1 cellular context compared by ENCODE assay signal in the genomic region with DNA sequence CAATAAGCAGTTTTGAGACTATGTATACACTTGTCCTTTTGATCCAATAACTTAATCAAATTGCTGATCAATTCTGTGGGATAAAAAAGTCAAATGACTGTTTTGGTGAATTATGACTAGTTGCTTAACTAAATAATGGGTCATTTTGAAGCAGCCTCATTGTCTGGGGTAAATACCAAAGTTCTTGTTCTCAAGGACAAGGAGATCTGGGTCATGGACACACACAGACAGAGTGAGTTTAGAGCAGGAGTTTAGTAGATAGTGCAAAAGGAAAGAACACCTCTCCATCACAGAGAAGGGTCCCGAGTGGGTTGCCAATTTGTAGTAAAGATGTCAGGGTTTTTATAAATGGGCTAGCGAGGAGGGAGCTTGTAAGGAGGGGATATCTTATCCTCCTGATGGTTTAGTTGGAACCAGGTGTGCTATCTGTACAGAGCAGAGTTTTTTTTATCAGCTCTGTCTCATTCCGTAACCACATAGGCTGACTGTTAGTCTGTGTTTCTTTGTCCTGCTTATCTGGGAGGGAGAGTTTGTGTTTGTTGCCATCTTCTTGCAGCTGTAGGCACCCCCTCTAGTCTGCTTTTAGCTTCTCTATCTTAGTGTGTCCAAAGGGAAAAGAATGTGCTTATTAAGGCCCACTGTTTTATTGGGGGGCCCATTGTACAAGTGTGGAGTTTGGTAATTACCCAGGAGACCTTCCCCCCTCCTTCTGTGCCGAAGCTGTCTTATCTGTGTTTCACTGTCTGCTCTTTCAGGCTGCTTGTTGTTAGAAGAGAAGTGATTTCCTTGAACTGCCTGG.
A peak's percentile ranks its signal among the peaks of the same experiment; 100 is the strongest.
TF ChIP-seq lines count a peak whose summit lies in the region.

No MANE protein-coding gene starts in this region.

TF ChIP-seq in K562, 482 proteins besides CTCF, POLR2A, EP300 and RAD21 (continued from another document and continues in another):
- TF ChIP-seq, protein P1, sequence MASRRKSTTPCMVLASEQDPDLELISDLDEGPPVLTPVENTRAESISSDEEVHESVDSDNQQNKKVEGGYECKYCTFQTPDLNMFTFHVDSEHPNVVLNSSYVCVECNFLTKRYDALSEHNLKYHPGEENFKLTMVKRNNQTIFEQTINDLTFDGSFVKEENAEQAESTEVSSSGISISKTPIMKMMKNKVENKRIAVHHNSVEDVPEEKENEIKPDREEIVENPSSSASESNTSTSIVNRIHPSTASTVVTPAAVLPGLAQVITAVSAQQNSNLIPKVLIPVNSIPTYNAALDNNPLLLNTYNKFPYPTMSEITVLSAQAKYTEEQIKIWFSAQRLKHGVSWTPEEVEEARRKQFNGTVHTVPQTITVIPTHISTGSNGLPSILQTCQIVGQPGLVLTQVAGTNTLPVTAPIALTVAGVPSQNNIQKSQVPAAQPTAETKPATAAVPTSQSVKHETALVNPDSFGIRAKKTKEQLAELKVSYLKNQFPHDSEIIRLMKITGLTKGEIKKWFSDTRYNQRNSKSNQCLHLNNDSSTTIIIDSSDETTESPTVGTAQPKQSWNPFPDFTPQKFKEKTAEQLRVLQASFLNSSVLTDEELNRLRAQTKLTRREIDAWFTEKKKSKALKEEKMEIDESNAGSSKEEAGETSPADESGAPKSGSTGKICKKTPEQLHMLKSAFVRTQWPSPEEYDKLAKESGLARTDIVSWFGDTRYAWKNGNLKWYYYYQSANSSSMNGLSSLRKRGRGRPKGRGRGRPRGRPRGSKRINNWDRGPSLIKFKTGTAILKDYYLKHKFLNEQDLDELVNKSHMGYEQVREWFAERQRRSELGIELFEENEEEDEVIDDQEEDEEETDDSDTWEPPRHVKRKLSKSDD (conservative IDR thresholded peaks at IDR 0.05; ENCODE audit: low read length) = no peak
- TF ChIP-seq CXXC5 (CRISPR knock-in tag; IDR thresholded peaks at IDR 0.05) (peak; percentile 84), LCOR (CRISPR knock-in tag; IDR thresholded peaks at IDR 0.05) (0 out of 2 replicates have a peak, but pooled peaks have one; percentile 13), L3MBTL2 (IDR thresholded peaks at IDR 0.05) (no peak), HDGF (IDR thresholded peaks at IDR 0.05) (no peak), BRF1 (IDR thresholded peaks at IDR 0.05; ENCODE audit: borderline replicate concordance, extremely low read depth, insufficient read length) (no peak), NFIX (CRISPR knock-in tag; IDR thresholded peaks at IDR 0.05; ENCODE audit: low read depth) (no peak), GTF2F1 (IDR thresholded peaks at IDR 0.05; ENCODE audit: low read depth, low read length) (no peak), MCM7 (IDR thresholded peaks at IDR 0.05) (no peak), TAL1 (IDR thresholded peaks at IDR 0.05) (peak; percentile 99), SREBF2 (CRISPR knock-in tag; IDR thresholded peaks at IDR 0.05) (no peak), BRCA1 (IDR thresholded peaks at IDR 0.05) (no peak), BRCA1 (CRISPR knock-in tag; IDR thresholded peaks at IDR 0.05) (no peak), NR1H2 (CRISPR knock-in tag; IDR thresholded peaks at IDR 0.05) (no peak), ZNF23 (CRISPR knock-in tag; IDR thresholded peaks at IDR 0.05) (peak; percentile 69; the same call in 1 of the 2 replicates), ZBTB8A (IDR thresholded peaks at IDR 0.05; ENCODE audit: partially characterized antibody) (no peak), SIRT6 (IDR thresholded peaks at IDR 0.05; ENCODE audit: low read depth, low read length) (no peak), POLR3G (IDR thresholded peaks at IDR 0.05; ENCODE audit: extremely low read depth, insufficient read length, insufficient replicate concordance) (no peak), TRIM24 (IDR thresholded peaks at IDR 0.05) (peak; percentile 98 to 99), ZNF589 (CRISPR knock-in tag; IDR thresholded peaks at IDR 0.05; ENCODE audit: low read depth) (peak; percentile 93; the same call in 1 of the 2 replicates), TEAD4 (IDR thresholded peaks at IDR 0.05; ENCODE audit: low read length) (peak; percentile 99), TEAD4 (CRISPR knock-in tag; IDR thresholded peaks at IDR 0.05; ENCODE audit: borderline replicate concordance) (no peak)
- TF ChIP-seq, protein P2, sequence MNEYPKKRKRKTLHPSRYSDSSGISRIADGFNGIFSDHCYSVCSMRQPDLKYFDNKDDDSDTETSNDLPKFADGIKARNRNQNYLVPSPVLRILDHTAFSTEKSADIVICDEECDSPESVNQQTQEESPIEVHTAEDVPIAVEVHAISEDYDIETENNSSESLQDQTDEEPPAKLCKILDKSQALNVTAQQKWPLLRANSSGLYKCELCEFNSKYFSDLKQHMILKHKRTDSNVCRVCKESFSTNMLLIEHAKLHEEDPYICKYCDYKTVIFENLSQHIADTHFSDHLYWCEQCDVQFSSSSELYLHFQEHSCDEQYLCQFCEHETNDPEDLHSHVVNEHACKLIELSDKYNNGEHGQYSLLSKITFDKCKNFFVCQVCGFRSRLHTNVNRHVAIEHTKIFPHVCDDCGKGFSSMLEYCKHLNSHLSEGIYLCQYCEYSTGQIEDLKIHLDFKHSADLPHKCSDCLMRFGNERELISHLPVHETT (CRISPR knock-in tag; conservative IDR thresholded peaks at IDR 0.05 in 1 of 2, IDR thresholded peaks at IDR 0.05 in 1 of 2) = peak in 1 of 2 experiments; percentile 88; a peak in 2 of 4 replicates
- TF ChIP-seq, protein P3, sequence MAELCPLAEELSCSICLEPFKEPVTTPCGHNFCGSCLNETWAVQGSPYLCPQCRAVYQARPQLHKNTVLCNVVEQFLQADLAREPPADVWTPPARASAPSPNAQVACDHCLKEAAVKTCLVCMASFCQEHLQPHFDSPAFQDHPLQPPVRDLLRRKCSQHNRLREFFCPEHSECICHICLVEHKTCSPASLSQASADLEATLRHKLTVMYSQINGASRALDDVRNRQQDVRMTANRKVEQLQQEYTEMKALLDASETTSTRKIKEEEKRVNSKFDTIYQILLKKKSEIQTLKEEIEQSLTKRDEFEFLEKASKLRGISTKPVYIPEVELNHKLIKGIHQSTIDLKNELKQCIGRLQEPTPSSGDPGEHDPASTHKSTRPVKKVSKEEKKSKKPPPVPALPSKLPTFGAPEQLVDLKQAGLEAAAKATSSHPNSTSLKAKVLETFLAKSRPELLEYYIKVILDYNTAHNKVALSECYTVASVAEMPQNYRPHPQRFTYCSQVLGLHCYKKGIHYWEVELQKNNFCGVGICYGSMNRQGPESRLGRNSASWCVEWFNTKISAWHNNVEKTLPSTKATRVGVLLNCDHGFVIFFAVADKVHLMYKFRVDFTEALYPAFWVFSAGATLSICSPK (IDR thresholded peaks at IDR 0.05; ENCODE audit: borderline replicate concordance) = no peak
- TF ChIP-seq, protein P4, sequence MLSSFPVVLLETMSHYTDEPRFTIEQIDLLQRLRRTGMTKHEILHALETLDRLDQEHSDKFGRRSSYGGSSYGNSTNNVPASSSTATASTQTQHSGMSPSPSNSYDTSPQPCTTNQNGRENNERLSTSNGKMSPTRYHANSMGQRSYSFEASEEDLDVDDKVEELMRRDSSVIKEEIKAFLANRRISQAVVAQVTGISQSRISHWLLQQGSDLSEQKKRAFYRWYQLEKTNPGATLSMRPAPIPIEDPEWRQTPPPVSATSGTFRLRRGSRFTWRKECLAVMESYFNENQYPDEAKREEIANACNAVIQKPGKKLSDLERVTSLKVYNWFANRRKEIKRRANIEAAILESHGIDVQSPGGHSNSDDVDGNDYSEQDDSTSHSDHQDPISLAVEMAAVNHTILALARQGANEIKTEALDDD (IDR thresholded peaks at IDR 0.05) = peak; percentile 92
- TF ChIP-seq, protein P5, sequence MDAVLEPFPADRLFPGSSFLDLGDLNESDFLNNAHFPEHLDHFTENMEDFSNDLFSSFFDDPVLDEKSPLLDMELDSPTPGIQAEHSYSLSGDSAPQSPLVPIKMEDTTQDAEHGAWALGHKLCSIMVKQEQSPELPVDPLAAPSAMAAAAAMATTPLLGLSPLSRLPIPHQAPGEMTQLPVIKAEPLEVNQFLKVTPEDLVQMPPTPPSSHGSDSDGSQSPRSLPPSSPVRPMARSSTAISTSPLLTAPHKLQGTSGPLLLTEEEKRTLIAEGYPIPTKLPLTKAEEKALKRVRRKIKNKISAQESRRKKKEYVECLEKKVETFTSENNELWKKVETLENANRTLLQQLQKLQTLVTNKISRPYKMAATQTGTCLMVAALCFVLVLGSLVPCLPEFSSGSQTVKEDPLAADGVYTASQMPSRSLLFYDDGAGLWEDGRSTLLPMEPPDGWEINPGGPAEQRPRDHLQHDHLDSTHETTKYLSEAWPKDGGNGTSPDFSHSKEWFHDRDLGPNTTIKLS (IDR thresholded peaks at IDR 0.05; ENCODE audit: borderline replicate concordance, low read depth) = no peak
- TF ChIP-seq, protein P6, sequence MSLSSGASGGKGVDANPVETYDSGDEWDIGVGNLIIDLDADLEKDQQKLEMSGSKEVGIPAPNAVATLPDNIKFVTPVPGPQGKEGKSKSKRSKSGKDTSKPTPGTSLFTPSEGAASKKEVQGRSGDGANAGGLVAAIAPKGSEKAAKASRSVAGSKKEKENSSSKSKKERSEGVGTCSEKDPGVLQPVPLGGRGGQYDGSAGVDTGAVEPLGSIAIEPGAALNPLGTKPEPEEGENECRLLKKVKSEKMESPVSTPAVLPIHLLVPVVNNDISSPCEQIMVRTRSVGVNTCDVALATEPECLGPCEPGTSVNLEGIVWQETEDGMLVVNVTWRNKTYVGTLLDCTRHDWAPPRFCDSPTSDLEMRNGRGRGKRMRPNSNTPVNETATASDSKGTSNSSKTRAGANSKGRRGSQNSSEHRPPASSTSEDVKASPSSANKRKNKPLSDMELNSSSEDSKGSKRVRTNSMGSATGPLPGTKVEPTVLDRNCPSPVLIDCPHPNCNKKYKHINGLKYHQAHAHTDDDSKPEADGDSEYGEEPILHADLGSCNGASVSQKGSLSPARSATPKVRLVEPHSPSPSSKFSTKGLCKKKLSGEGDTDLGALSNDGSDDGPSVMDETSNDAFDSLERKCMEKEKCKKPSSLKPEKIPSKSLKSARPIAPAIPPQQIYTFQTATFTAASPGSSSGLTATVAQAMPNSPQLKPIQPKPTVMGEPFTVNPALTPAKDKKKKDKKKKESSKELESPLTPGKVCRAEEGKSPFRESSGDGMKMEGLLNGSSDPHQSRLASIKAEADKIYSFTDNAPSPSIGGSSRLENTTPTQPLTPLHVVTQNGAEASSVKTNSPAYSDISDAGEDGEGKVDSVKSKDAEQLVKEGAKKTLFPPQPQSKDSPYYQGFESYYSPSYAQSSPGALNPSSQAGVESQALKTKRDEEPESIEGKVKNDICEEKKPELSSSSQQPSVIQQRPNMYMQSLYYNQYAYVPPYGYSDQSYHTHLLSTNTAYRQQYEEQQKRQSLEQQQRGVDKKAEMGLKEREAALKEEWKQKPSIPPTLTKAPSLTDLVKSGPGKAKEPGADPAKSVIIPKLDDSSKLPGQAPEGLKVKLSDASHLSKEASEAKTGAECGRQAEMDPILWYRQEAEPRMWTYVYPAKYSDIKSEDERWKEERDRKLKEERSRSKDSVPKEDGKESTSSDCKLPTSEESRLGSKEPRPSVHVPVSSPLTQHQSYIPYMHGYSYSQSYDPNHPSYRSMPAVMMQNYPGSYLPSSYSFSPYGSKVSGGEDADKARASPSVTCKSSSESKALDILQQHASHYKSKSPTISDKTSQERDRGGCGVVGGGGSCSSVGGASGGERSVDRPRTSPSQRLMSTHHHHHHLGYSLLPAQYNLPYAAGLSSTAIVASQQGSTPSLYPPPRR (CRISPR knock-in tag; IDR thresholded peaks at IDR 0.05; ENCODE audit: borderline replicate concordance) = peak; percentile 68; the same call in 1 of the 2 replicates
- TF ChIP-seq, protein P7, sequence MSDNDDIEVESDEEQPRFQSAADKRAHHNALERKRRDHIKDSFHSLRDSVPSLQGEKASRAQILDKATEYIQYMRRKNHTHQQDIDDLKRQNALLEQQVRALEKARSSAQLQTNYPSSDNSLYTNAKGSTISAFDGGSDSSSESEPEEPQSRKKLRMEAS (CRISPR knock-in tag; IDR thresholded peaks at IDR 0.05) = no peak
- TF ChIP-seq, protein P8, sequence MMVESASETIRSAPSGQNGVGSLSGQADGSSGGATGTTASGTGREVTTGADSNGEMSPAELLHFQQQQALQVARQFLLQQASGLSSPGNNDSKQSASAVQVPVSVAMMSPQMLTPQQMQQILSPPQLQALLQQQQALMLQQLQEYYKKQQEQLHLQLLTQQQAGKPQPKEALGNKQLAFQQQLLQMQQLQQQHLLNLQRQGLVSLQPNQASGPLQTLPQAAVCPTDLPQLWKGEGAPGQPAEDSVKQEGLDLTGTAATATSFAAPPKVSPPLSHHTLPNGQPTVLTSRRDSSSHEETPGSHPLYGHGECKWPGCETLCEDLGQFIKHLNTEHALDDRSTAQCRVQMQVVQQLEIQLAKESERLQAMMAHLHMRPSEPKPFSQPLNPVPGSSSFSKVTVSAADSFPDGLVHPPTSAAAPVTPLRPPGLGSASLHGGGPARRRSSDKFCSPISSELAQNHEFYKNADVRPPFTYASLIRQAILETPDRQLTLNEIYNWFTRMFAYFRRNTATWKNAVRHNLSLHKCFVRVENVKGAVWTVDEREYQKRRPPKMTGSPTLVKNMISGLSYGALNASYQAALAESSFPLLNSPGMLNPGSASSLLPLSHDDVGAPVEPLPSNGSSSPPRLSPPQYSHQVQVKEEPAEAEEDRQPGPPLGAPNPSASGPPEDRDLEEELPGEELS (CRISPR knock-in tag; IDR thresholded peaks at IDR 0.05; ENCODE audit: borderline replicate concordance) = no peak
